In the genomic region with DNA sequence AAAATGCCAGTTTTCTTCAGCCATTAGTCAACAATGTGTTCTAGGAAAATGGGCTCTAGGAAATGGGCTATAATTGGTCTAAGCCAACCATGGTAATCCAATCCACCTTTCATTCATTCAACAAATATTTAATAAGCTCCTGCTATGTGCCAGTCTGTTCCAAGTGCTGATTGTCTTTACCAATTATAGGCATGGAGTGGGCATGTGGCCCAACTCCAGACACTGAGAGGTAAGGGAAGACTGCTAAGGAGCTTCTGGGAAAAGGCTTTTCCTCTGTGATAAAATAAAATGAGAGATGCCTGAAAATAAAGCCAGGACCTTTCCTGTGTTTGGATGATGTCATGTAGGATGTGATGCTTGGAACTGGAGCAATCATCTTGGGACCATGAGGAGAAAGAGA, we compare ENCODE assay signal across 34 cellular contexts. TPM values are rescaled to one million over a fixed set of nuclear protein-coding genes. Genes with fewer than 3 reads are reported as not detected.
A peak's percentile ranks its signal among the peaks of the same experiment; 100 is the strongest.
DNase-seq lines count a peak whose midpoint lies in the region; ATAC-seq, FAIRE-seq and TF ChIP-seq lines count a peak whose summit lies in the region.
"Had no signal": no experiment of that assay in that cellular context is flagged by ENCODE, and none has a peak within 500 bp of the region (broad histone marks: within the 10 kb centered on the region; RNA-seq: fewer than 3 reads in every experiment).

No MANE protein-coding gene starts in this region.

- peak; percentile 10; the same call in 1 of the 2 replicates for ATAC-seq in PC-3
- no peak for ATAC-seq in HG02763 (IDR thresholded peaks at IDR 0.05; ENCODE audit: unreplicated experiment)
- ATAC-seq in HG02885 (IDR thresholded peaks at IDR 0.05; ENCODE audit: poor library complexity, unreplicated experiment): no peak
- no peak for ATAC-seq in HG02678 (IDR thresholded peaks at IDR 0.05; ENCODE audit: unreplicated experiment)
- ATAC-seq: activated CD8-positive, alpha-beta T cell treated with anti-CD3 and anti-CD28 coated beads, Interleukin-2, amount 10 ng/mL, durations not matched to agents 7 days and 5 days; left colon; mucosa of descending colon; natural killer cell treated with Interleukin-12 subunit alpha and Interleukin-12 subunit beta and Interleukin-15 and Interleukin-18, amount 100 ng/mL, for 72 hours; upper lobe of right lung had no signal

- H3K4me3 ChIP-seq in PC-3 (ENCODE audit: low read length) (no peak overlapping the region), keratinocyte (ENCODE audit: control insufficient read depth in 2 of 3, extremely low read depth in 1 of 3, insufficient read depth in 2 of 3, low read depth in 1 of 3, low read length in 3 of 3) (no peak overlapping the region)
- H3K4me3 ChIP-seq: dorsolateral prefrontal cortex, mucosa of descending colon, SJCRH30, suprapubic skin, upper lobe of right lung had no signal

- no peaks in the 10 kb centered on the region for H3K79me2 ChIP-seq in PC-3 (ENCODE audit: low read length)
- no peaks in the 10 kb centered on the region for H3K79me2 ChIP-seq in keratinocyte (ENCODE audit: control insufficient read depth, insufficient read depth, low read length)

- no peak overlapping the region for H3K9ac ChIP-seq in PC-3 (ENCODE audit: low read length)
- no peak overlapping the region for H3K9ac ChIP-seq in keratinocyte (ENCODE audit: control insufficient read depth, extremely low read depth, insufficient read depth, low read length)

- FAIRE-seq in keratinocyte (lab: Jason Lieb, UNC): no peak
- FAIRE-seq: endometrium, RCC 7860, small intestine had no signal

- no peaks in the 10 kb centered on the region for H3K27me3 ChIP-seq in PC-3 (ENCODE audit: low read length)
- no peaks in the 10 kb centered on the region for H3K27me3 ChIP-seq in keratinocyte (ENCODE audit: control insufficient read depth, extremely low read depth, insufficient read depth, low read length)
- H3K27me3 ChIP-seq: dorsolateral prefrontal cortex, SJCRH30, suprapubic skin, upper lobe of right lung had no signal

- H3K36me3 ChIP-seq in PC-3 (ENCODE audit: low read depth, low read length) (no peaks in the 10 kb centered on the region), keratinocyte (ENCODE audit: control insufficient read depth in 2 of 2, extremely low read depth in 1 of 2, insufficient read depth in 2 of 2, low read length in 2 of 2) (no peaks in the 10 kb centered on the region)
- H3K36me3 ChIP-seq: SJCRH30, suprapubic skin, upper lobe of right lung had no signal

- H3K9me2 ChIP-seq in PC-3 (replicated peaks; ENCODE audit: low read length): no peaks in the 10 kb centered on the region

- intact Hi-C loops in PC-3 (cut with micrococcal nuclease): no loop called here

- peak overlapping the region; percentile 14 for H3K27ac ChIP-seq in PC-3 (ENCODE audit: low read length)
- peak overlapping the region; percentile 11 for H3K27ac ChIP-seq in keratinocyte (ENCODE audit: control insufficient read depth, insufficient read depth, low read length)
- H3K27ac ChIP-seq: dorsolateral prefrontal cortex, SJCRH30, suprapubic skin, upper lobe of right lung, VCaP had no signal

- H4K20me1 ChIP-seq in PC-3 (ENCODE audit: low read length): no peaks in the 10 kb centered on the region
- H4K20me1 ChIP-seq in keratinocyte (ENCODE audit: control insufficient read depth, extremely low read depth, insufficient read depth, low read length): no peaks in the 10 kb centered on the region

- H2AFZ ChIP-seq in PC-3 (ENCODE audit: low read length) (peak overlapping the region; percentile 33; the same call in 1 of the 2 replicates), keratinocyte (ENCODE audit: control insufficient read depth, low read length) (no peak overlapping the region)

- peak overlapping the region; percentile 16 for H3K4me2 ChIP-seq in PC-3 (ENCODE audit: low read length)
- peak overlapping the region; percentile 54 for H3K4me2 ChIP-seq in keratinocyte (ENCODE audit: control insufficient read depth, extremely low read depth, insufficient read depth, low read depth, low read length)

- no peak for TF ChIP-seq CTCF in PC-3 (conservative IDR thresholded peaks at IDR 0.05; ENCODE audit: low read depth, low read length)
- no peak for TF ChIP-seq CTCF in keratinocyte (optimal IDR thresholded peaks at IDR 0.05 in 1 of 3, IDR thresholded peaks at IDR 0.05 in 1 of 3, conservative IDR thresholded peaks at IDR 0.05 in 1 of 3; ENCODE audit: extremely low read depth in 1 of 3, insufficient read depth in 2 of 3, low read length in 3 of 3)

- H3K9me3 ChIP-seq in PC-3 (ENCODE audit: low read length): no peaks in the 10 kb centered on the region
- H3K9me3 ChIP-seq in keratinocyte (ENCODE audit: control insufficient read depth, low read depth, low read length): no peaks in the 10 kb centered on the region
- H3K9me3 ChIP-seq: mucosa of descending colon, SJCRH30, suprapubic skin, upper lobe of right lung had no signal

- POLR2A ChIA-PET in PC-3 (lab: Charles Lee; ENCODE audit: unreplicated experiment): no interaction called here

- peaks cover 63% of the 10 kb centered on the region for H3K4me1 ChIP-seq in PC-3 (ENCODE audit: insufficient read depth, low read length)
- H3K4me1 ChIP-seq in keratinocyte (ENCODE audit: control insufficient read depth, extremely low read depth, insufficient read depth, low read length): peaks cover 43% of the 10 kb centered on the region
- H3K4me1 ChIP-seq: SJCRH30, upper lobe of right lung had no signal

- BruUV-seq in PC-3 (replicated peaks; lab: Mats Ljungman, UMichigan): no TSS peak

- dilution Hi-C loops in keratinocyte (cut with MboI; ENCODE audit: extremely low pct_ligation_motif_present, low sequenced_read_pairs): no loop called here

- H3K9me1 ChIP-seq in keratinocyte (ENCODE audit: control insufficient read depth, extremely low read depth, insufficient read depth, low read length): no peaks in the 10 kb centered on the region

- DNase-seq in EH (ENCODE audit: low read depth) (peak; percentile 24), HT1080 (ENCODE audit: low read depth) (peak; percentile 39), PC-3 (peak; percentile 74), keratinocyte (ENCODE audit: low read depth, low spot score) (no peak), NCI-H2196 (lab: John Stamatoyannopoulos, UW; ENCODE audit: unreplicated experiment) (no peak)
- DNase-seq: activated CD4-positive, alpha-beta T cell treated with anti-CD3 and anti-CD28 coated beads for 4 hours; activated CD8-positive, alpha-beta T cell treated with anti-CD3 and anti-CD28 coated beads, Interleukin-2, amount 10 ng/mL, durations not matched to agents 7 days and 5 days; activated naive CD4-positive, alpha-beta T cell treated with anti-CD3 and anti-CD28 coated beads, Interleukin-2, amount 50 U/mL, for 16 hours; DMS153; dorsolateral prefrontal cortex; hypothalamus; immature natural killer cell; Karpas-422; left colon; mucosa of descending colon; NCI-H1048; NCI-H187; NCI-H2227 treated with DMSO at 0.1 percent for 48 hours; NCI-H69; occipital lobe; SJCRH30; small intestine; stimulated activated naive CD4-positive, alpha-beta T cell; T1000; upper lobe of right lung had no signal

- peaks cover 4% of the 10 kb centered on the region for H3F3A ChIP-seq in PC-3 (ENCODE audit: low read length, unreplicated experiment)

- CTCF ChIA-PET in PC-3 (lab: Charles Lee): no interaction called here

RNA-seq across cellular contexts. Expression of gene HOPX, which starts 43.3 kb away (rescaled TPM):
- total RNA-seq in HT1080 (2014; rRNA removed; shearing (Covaris generic)): not detected in 2 replicates
- not detected in 2 replicates for polyA plus RNA-seq in HT1080 (2015; cell fraction: cytosol; rRNA removed)
- polyA plus RNA-seq in HT1080 (2015; cell fraction: nucleus; rRNA removed): not detected in 2 replicates
- 0.87 TPM in 1 of 2 replicates, not detected in the other for total RNA-seq in PC-3 (2014; rRNA removed)
- polyA plus RNA-seq in keratinocyte: 5.4 to 8.5 TPM (median 6.2 TPM) in 3 replicates
- polyA plus RNA-seq in keratinocyte (2011; ENCODE audit: low read depth): 148 TPM
- polyA plus RNA-seq in keratinocyte (2011; cell fraction: cytosol; rRNA removed): 4.1 and 10.2 TPM in 2 replicates
- 4.6 and 5.3 TPM in 2 replicates for polyA plus RNA-seq in keratinocyte (2011; cell fraction: nucleus; rRNA removed)
- polyA plus RNA-seq in keratinocyte (2012; ENCODE audit: low replicate concordance): 5.4 and 676 TPM in 2 replicates
- polyA minus RNA-seq in keratinocyte: 0.98 to 4.6 TPM (median 2.5 TPM) in 3 replicates
- polyA minus RNA-seq in keratinocyte (2011; cell fraction: cytosol; rRNA and poly(A)+ RNA removed): 2.1 TPM
- 4.9 and 5.7 TPM in 2 replicates for polyA minus RNA-seq in keratinocyte (2011; cell fraction: nucleus; rRNA and poly(A)+ RNA removed)
- total RNA-seq: SJCRH30 had no signal
- polyA plus RNA-seq: BJ had no signal

Comparison
In these comparisons a context has a peak if more than half of its experiments do, and no peak if none do; other contexts are left out.
1. DNase-seq: peak in EH (single experiment), HT1080 (single experiment) and PC-3 (single experiment); none in keratinocyte (single experiment) and NCI-H2196 (single experiment).